ENCODE assay signal across 8 cellular contexts in the genomic region with DNA sequence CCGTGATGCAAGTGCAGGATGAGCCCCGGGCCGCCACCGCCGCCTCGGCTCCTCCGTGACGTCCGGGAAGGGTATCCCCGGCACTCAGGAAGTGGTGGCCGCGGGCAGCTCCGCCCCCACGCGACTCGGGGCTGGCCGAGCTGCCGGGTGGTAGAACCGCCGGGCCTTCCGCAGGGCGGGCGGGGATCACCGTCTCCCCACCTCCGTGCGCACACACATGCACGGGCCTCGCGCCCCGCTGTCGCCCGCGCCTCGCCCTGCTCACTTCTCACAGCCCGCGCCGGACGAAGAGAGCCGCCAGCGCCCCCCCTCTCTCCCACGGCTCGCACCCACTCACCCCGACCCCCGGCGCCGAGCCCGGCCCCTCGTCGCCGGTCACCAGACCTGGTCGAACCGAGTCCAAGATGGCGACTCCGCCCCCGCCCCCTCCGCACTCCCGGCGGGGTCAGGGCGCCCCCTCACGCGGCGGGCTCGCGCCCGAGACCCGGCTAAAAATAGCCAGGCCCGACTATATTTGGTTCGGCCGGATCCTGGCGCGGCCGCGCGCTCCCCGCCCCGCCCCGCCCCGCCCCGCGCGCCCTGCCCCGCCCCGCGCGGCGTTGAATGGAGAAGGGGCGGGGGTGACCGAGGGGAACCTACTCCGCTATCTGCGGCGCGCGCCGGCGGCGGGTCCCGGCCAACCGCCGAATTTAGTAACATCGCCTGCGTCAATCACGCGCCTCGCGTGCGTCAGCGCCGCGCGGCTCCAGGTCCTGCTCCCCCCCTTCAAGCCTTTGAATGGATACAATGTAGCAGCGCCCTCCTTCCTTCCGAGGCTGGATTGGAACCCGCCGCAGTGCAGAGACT. TPM values are rescaled to one million over a fixed set of nuclear protein-coding genes. Genes with fewer than 3 reads are reported as not detected.
A peak's percentile ranks its signal among the peaks of the same experiment; 100 is the strongest.
DNase-seq lines count a peak whose midpoint lies in the region; ATAC-seq and TF ChIP-seq lines count a peak whose summit lies in the region.

No MANE protein-coding gene starts in this region.

- H3K9me3 Mint-ChIP-seq in WTC11, result no peaks in the 10 kb centered on the region

- ATAC-seq in GM18907 (IDR thresholded peaks at IDR 0.05; ENCODE audit: unreplicated experiment) (peak; percentile 62), HG03139 (IDR thresholded peaks at IDR 0.05; ENCODE audit: unreplicated experiment) (peak; percentile 44), WTC11 (peak; percentile 52)

- peak; percentile 93 for DNase-seq in AG08396 (ENCODE audit: low spot score)
- DNase-seq in NCI-H2196 treated with DMSO at 0.1 percent for 48 hours (lab: John Stamatoyannopoulos, UW; ENCODE audit: unreplicated experiment), result peak; percentile 87
- peak; percentile 91 for DNase-seq in WTC11 (ENCODE audit: low spot score)
- DNase-seq in cardiac fibroblast (ENCODE audit: low read depth in 2 of 2), result peak; percentile 94 to 98
- DNase-seq in iris pigment epithelial cell (ENCODE audit: low read depth), result peak; percentile 97
- peak; percentile 81 to 85 for DNase-seq in stimulated activated CD4-positive, alpha-beta T cell treated with anti-CD3 and anti-CD28 coated beads, Interleukin-12 subunit alpha, Interleukin-12 subunit beta, amount 100 ng/mL, for 24 hours (ENCODE audit: low read depth in 2 of 2)

- peaks cover 48% of the 10 kb centered on the region for H3K27me3 Mint-ChIP-seq in WTC11 (ENCODE audit: low read depth)

- H3K4me3 ChIP-seq in cardiac fibroblast (replicated peaks in 1 of 2; ENCODE audit: low read depth in 2 of 2, low read length in 2 of 2), result peak overlapping the region; percentile 86 to 91

- POLR2A ChIA-PET in WTC11 (lab: Charles Lee), result no interaction called here

- CTCF ChIA-PET in WTC11 (lab: Charles Lee), result interaction anchor here (1.5 to 1.9 kb wide), 2 partner anchors 505 to 521 kb away, joined by 3 to 4 read pairs; no protein-coding TSS in a partner anchor

- peak overlapping the region; percentile 73 for H3K4me3 Mint-ChIP-seq in WTC11

- peak overlapping the region; percentile 87 for H3K27ac Mint-ChIP-seq in WTC11

- no peaks in the 10 kb centered on the region for H3K36me3 Mint-ChIP-seq in WTC11

- peaks cover 44% of the 10 kb centered on the region for H3K4me1 Mint-ChIP-seq in WTC11

- TF ChIP-seq CTCF in WTC11 (IDR thresholded peaks at IDR 0.05), result no peak
- peak; percentile 6 for TF ChIP-seq CTCF in cardiac fibroblast (IDR thresholded peaks at IDR 0.05; ENCODE audit: low read depth, low read length)

TF ChIP-seq in WTC11, 78 proteins besides CTCF, POLR2A, EP300 and RAD21 (continues in another document):
- peak; percentile 31; the same call in 1 of the 2 replicates for TF ChIP-seq FOXP1 (CRISPR knock-in tag; IDR thresholded peaks at IDR 0.05; ENCODE audit: borderline replicate concordance)
- TF ChIP-seq ZNF263 (CRISPR knock-in tag; IDR thresholded peaks at IDR 0.05; ENCODE audit: low read depth), result 0 out of 2 replicates have a peak, but pooled peaks have one; percentile 23
- TF ChIP-seq ZNF416 (CRISPR knock-in tag; IDR thresholded peaks at IDR 0.05), result 0 out of 2 replicates have a peak, but pooled peaks have one; percentile 80
- TF ChIP-seq, protein P1, sequence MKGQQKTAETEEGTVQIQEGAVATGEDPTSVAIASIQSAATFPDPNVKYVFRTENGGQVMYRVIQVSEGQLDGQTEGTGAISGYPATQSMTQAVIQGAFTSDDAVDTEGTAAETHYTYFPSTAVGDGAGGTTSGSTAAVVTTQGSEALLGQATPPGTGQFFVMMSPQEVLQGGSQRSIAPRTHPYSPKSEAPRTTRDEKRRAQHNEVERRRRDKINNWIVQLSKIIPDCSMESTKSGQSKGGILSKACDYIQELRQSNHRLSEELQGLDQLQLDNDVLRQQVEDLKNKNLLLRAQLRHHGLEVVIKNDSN (CRISPR knock-in tag; IDR thresholded peaks at IDR 0.05), result peak; percentile 38
- 0 out of 2 replicates have a peak, but pooled peaks have one; percentile 19 for TF ChIP-seq ZNF121 (CRISPR knock-in tag; IDR thresholded peaks at IDR 0.05)
- 0 out of 2 replicates have a peak, but pooled peaks have one; percentile 16 for TF ChIP-seq IRF1 (CRISPR knock-in tag; IDR thresholded peaks at IDR 0.05)
- TF ChIP-seq E2F5 (CRISPR knock-in tag; IDR thresholded peaks at IDR 0.05), result peak; percentile 40; the same call in 1 of the 2 replicates
- TF ChIP-seq PRRX2 (CRISPR knock-in tag; IDR thresholded peaks at IDR 0.05), result 0 out of 2 replicates have a peak, but pooled peaks have one; percentile 62
- TF ChIP-seq ATF1 (CRISPR knock-in tag; IDR thresholded peaks at IDR 0.05), result peak; percentile 83; the same call in 1 of the 2 replicates
- TF ChIP-seq ARID4B (CRISPR knock-in tag; IDR thresholded peaks at IDR 0.05; ENCODE audit: borderline replicate concordance), result peak; percentile 62; the same call in 1 of the 2 replicates
- no peak for TF ChIP-seq JAZF1 (CRISPR knock-in tag; IDR thresholded peaks at IDR 0.05)
- TF ChIP-seq, protein P2, sequence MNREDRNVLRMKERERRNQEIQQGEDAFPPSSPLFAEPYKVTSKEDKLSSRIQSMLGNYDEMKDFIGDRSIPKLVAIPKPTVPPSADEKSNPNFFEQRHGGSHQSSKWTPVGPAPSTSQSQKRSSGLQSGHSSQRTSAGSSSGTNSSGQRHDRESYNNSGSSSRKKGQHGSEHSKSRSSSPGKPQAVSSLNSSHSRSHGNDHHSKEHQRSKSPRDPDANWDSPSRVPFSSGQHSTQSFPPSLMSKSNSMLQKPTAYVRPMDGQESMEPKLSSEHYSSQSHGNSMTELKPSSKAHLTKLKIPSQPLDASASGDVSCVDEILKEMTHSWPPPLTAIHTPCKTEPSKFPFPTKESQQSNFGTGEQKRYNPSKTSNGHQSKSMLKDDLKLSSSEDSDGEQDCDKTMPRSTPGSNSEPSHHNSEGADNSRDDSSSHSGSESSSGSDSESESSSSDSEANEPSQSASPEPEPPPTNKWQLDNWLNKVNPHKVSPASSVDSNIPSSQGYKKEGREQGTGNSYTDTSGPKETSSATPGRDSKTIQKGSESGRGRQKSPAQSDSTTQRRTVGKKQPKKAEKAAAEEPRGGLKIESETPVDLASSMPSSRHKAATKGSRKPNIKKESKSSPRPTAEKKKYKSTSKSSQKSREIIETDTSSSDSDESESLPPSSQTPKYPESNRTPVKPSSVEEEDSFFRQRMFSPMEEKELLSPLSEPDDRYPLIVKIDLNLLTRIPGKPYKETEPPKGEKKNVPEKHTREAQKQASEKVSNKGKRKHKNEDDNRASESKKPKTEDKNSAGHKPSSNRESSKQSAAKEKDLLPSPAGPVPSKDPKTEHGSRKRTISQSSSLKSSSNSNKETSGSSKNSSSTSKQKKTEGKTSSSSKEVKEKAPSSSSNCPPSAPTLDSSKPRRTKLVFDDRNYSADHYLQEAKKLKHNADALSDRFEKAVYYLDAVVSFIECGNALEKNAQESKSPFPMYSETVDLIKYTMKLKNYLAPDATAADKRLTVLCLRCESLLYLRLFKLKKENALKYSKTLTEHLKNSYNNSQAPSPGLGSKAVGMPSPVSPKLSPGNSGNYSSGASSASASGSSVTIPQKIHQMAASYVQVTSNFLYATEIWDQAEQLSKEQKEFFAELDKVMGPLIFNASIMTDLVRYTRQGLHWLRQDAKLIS (CRISPR knock-in tag; IDR thresholded peaks at IDR 0.05; ENCODE audit: borderline replicate concordance), result no peak
- TF ChIP-seq TCF7 (CRISPR knock-in tag; IDR thresholded peaks at IDR 0.05; ENCODE audit: low read depth), result no peak
- TF ChIP-seq ETV6 (CRISPR knock-in tag; IDR thresholded peaks at IDR 0.05), result 0 out of 2 replicates have a peak, but pooled peaks have one; percentile 11
- TF ChIP-seq ESRRA (CRISPR knock-in tag; IDR thresholded peaks at IDR 0.05; ENCODE audit: borderline replicate concordance), result no peak

RNA-seq across cellular contexts. Expression of gene NR4A3, which starts 2.0 kb away (rescaled TPM):
- 0.46 to 0.57 TPM (median 0.50 TPM) in 3 replicates for total RNA-seq in WTC11 (2021)

Comparison
In these comparisons a context has a peak if more than half of its experiments do, and no peak if none do; other contexts are left out.
1. Peak in every context shown above with its lines: DNase-seq, ATAC-seq and H3K4me3 ChIP-seq.